ENCODE assay signal across 6 cellular contexts in the genomic region with DNA sequence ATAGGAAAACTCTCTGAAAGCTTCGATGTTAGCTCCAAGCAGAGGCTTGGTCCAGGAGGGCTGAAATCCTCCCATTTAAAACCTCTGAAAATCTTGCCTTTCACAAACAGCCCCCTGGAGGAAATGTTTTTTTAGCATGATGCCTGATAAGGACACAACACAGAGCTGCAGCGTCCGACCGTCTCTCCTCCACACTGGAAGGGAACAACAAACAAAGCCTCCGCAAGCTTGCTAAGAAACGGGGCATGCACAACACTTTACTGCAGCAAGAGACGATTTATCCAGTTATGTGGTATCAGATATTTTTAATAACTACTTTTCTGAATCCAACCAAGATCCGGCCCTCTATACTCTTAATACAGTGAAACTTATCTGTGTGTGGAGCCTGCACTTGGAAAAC.
"Had no signal": no experiment of that assay in that cellular context is flagged by ENCODE, and none has a peak within 500 bp of the region (broad histone marks: within the 10 kb centered on the region; RNA-seq: fewer than 3 reads in every experiment).

No MANE protein-coding gene starts in this region.

- H2AFZ ChIP-seq: GM23248 had no signal

- H3K4me3 Mint-ChIP-seq: HFFc6, IgD-negative memory B cell had no signal

- H3K27ac ChIP-seq: GM23248 had no signal

- DNase-seq: GM23248, GOT3, HFFc6, KBM-7 had no signal

- H3K4me3 ChIP-seq: GM23248, HAP-1 had no signal

- H3K36me3 Mint-ChIP-seq: IgD-negative memory B cell had no signal

- H3K27ac Mint-ChIP-seq: HFFc6, IgD-negative memory B cell had no signal

- H3K4me1 ChIP-seq: HAP-1 had no signal

- H3K9ac ChIP-seq: GM23248 had no signal

- H3K9me3 ChIP-seq: HAP-1 had no signal

- H3K36me3 ChIP-seq: HAP-1 had no signal
